22 cellular contexts compared by ENCODE assay signal in the genomic region with DNA sequence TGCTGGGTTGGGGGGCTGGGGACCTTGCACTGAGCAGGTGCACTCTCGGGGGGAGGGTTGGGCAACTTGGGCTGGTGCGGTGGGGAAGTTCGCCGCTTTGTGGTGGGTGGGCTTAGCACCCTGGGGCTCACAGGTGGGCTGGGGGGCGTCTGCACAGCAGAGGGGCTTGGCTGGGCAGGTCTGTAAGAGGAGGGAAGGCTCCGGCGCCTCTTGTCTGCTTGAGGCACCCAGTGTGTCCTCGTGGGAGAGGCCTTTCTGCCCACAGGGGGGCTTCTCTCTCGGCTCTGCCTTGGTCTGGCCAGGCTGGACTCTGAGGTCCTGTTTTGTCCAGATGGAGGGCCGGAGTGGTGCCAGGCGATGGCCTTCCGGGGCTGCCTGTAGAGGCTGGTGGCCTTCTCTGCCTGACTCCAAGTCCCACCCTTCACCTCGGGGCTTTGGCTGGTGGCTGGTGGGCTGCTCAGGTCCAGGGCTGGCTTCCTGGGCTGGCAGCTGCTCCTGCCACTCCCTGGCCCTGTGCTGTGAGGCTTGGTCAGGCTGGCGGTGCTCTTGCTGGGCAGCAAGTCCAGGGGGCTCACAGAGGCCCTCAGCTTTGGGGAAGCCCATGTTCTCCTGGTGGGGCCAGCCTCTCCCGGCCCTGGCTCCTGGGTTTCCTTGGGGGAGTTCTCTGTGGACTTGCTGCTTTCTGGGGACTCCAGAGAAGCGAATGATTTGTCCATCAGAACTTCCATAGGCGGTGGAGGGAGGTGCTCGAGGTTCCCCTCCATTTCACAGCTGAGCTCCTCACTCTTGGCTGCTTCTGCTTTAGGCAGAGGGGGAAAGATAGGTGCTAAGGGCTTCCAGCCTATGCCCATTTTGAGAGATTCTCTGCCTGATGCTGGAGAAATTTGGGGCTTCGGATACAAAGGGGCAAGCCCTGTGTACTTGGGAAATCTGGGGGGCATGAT. TPM values are rescaled to one million over a fixed set of nuclear protein-coding genes. Genes with fewer than 3 reads are reported as not detected.
DNase-seq lines count a peak whose midpoint lies in the region; ATAC-seq and TF ChIP-seq lines count a peak whose summit lies in the region.
"Had no signal": no experiment of that assay in that cellular context is flagged by ENCODE, and none has a peak within 500 bp of the region (broad histone marks: within the 10 kb centered on the region; RNA-seq: fewer than 3 reads in every experiment).

No MANE protein-coding gene starts in this region.

- H3K9ac ChIP-seq in endodermal cell (ENCODE audit: extremely low read depth, low read length, poor library complexity, severe bottlenecking): no peak overlapping the region
- H3K9ac ChIP-seq: BLaER1 had no signal

- no peak overlapping the region for H3K4me3 ChIP-seq in endodermal cell (ENCODE audit: low read length)
- H3K4me3 ChIP-seq: A549, BLaER1, GM12878 had no signal

- H3K36me3 Mint-ChIP-seq in activated CD8-positive, alpha-beta memory T cell treated with anti-CD3 and anti-CD28 coated beads, Interleukin-2, amount 10 ng/mL, durations not matched to agents 7 days and 5 days: no peaks in the 10 kb centered on the region
- no peaks in the 10 kb centered on the region for H3K36me3 Mint-ChIP-seq in endodermal cell (ENCODE audit: low read depth)
- H3K36me3 Mint-ChIP-seq in nephron (ENCODE audit: low read depth): no peaks in the 10 kb centered on the region
- H3K36me3 Mint-ChIP-seq in osteocyte (ENCODE audit: unreplicated experiment): no peaks in the 10 kb centered on the region
- H3K36me3 Mint-ChIP-seq: CD14-positive monocyte; CD4-positive, alpha-beta memory T cell had no signal

- no peak overlapping the region for H3K4me3 Mint-ChIP-seq in activated CD8-positive, alpha-beta memory T cell treated with anti-CD3 and anti-CD28 coated beads, Interleukin-2, amount 10 ng/mL, durations not matched to agents 7 days and 5 days
- H3K4me3 Mint-ChIP-seq in endodermal cell (no peak overlapping the region), nephron (no peak overlapping the region), osteocyte (ENCODE audit: unreplicated experiment) (no peak overlapping the region)
- H3K4me3 Mint-ChIP-seq: CD14-positive monocyte; CD4-positive, alpha-beta memory T cell had no signal

- peak; percentile 32 for DNase-seq in activated CD8-positive, alpha-beta memory T cell treated with anti-CD3 and anti-CD28 coated beads, Interleukin-2, amount 10 ng/mL, durations not matched to agents 7 days and 5 days
- DNase-seq in activated CD8-positive, alpha-beta memory T cell treated with anti-CD3 and anti-CD28 coated beads, Interleukin-2, amount 50 U/mL, for 48 hours: no peak
- no peak for DNase-seq in endodermal cell
- DNase-seq in osteocyte (ENCODE audit: extremely low spot score, unreplicated experiment): peak; percentile 70
- DNase-seq in dermis blood vessel endothelial cell: no peak
- no peak for DNase-seq in DMS79 treated with DMSO at 0.1 percent for 48 hours (lab: John Stamatoyannopoulos, UW)
- DNase-seq in hippocampal formation (lab: John Stamatoyannopoulos, UW): no peak
- DNase-seq: AML-193; Calu3; CD4-positive, alpha-beta memory T cell; DND-41; EL; GOT3; HCEC 1CT had no signal

- H3K27ac ChIP-seq in endodermal cell (ENCODE audit: low read depth, low read length): no peak overlapping the region
- H3K27ac ChIP-seq: 22Rv1, A549, BLaER1 had no signal

- no peaks in the 10 kb centered on the region for H3K36me3 ChIP-seq in endodermal cell (ENCODE audit: control insufficient read depth, insufficient read depth, low read length)
- H3K36me3 ChIP-seq: BLaER1 had no signal

- peaks cover 10% of the 10 kb centered on the region for H3K4me1 ChIP-seq in endodermal cell (ENCODE audit: control insufficient read depth, insufficient read depth, low read length)
- H3K4me1 ChIP-seq: A549 had no signal

- H3K27me3 Mint-ChIP-seq in activated CD8-positive, alpha-beta memory T cell treated with anti-CD3 and anti-CD28 coated beads, Interleukin-2, amount 10 ng/mL, durations not matched to agents 7 days and 5 days: no peaks in the 10 kb centered on the region
- H3K27me3 Mint-ChIP-seq in endodermal cell (ENCODE audit: insufficient read depth) (peaks cover 12% of the 10 kb centered on the region), nephron (ENCODE audit: low read depth) (peaks cover 9% of the 10 kb centered on the region), osteocyte (ENCODE audit: unreplicated experiment) (peaks cover 6% of the 10 kb centered on the region)
- H3K27me3 Mint-ChIP-seq: CD4-positive, alpha-beta memory T cell had no signal

- no peaks in the 10 kb centered on the region for H3K4me1 Mint-ChIP-seq in activated CD8-positive, alpha-beta memory T cell treated with anti-CD3 and anti-CD28 coated beads, Interleukin-2, amount 10 ng/mL, durations not matched to agents 7 days and 5 days
- H3K4me1 Mint-ChIP-seq in endodermal cell: peaks cover 19% of the 10 kb centered on the region
- peaks cover 54% of the 10 kb centered on the region for H3K4me1 Mint-ChIP-seq in nephron
- H3K4me1 Mint-ChIP-seq in osteocyte (ENCODE audit: unreplicated experiment): no peaks in the 10 kb centered on the region
- H3K4me1 Mint-ChIP-seq: CD4-positive, alpha-beta memory T cell had no signal

- H3K27ac Mint-ChIP-seq in activated CD8-positive, alpha-beta memory T cell treated with anti-CD3 and anti-CD28 coated beads, Interleukin-2, amount 10 ng/mL, durations not matched to agents 7 days and 5 days: no peak overlapping the region
- H3K27ac Mint-ChIP-seq in endodermal cell: peak overlapping the region; percentile 31
- H3K27ac Mint-ChIP-seq in nephron: peak overlapping the region in 2 of 3 experiments; percentile 85 to 92
- no peak overlapping the region for H3K27ac Mint-ChIP-seq in osteocyte (ENCODE audit: unreplicated experiment)
- H3K27ac Mint-ChIP-seq: CD14-positive monocyte; CD4-positive, alpha-beta memory T cell had no signal

- no peaks in the 10 kb centered on the region for H3K9me3 Mint-ChIP-seq in activated CD8-positive, alpha-beta memory T cell treated with anti-CD3 and anti-CD28 coated beads, Interleukin-2, amount 10 ng/mL, durations not matched to agents 7 days and 5 days (ENCODE audit: low read depth)
- H3K9me3 Mint-ChIP-seq in endodermal cell (no peaks in the 10 kb centered on the region), nephron (no peaks in the 10 kb centered on the region), osteocyte (ENCODE audit: unreplicated experiment) (no peaks in the 10 kb centered on the region)
- H3K9me3 Mint-ChIP-seq: CD14-positive monocyte; CD4-positive, alpha-beta memory T cell had no signal

- no peak for ATAC-seq in activated CD8-positive, alpha-beta memory T cell treated with anti-CD3 and anti-CD28 coated beads, Interleukin-2, amount 10 ng/mL, durations not matched to agents 7 days and 5 days
- ATAC-seq: A549, GM12878 had no signal

- no peaks in the 10 kb centered on the region for H3K9me3 ChIP-seq in endodermal cell (ENCODE audit: control insufficient read depth, low read length)
- H3K9me3 ChIP-seq: A549, BLaER1 had no signal

- 93 to 100% methylated on average over 6 to 19 of the region's 19 CpGs for WGBS in endodermal cell (ENCODE audit: insufficient coverage in 1 of 2, insufficient read length in 1 of 2), 2 experiments

- no peaks in the 10 kb centered on the region for H3K27me3 ChIP-seq in endodermal cell (ENCODE audit: control insufficient read depth, insufficient read depth, low read length, poor library complexity, severe bottlenecking)
- H3K27me3 ChIP-seq: BLaER1 had no signal

- CTCF ChIA-PET in activated CD8-positive, alpha-beta memory T cell treated with anti-CD3 and anti-CD28 coated beads, Interleukin-2, amount 10 ng/mL, durations not matched to agents 7 days and 5 days (lab: Charles Lee): interaction anchor here (0.7 kb wide), 1 partner anchor 116 kb away, joined by 3 read pairs; no protein-coding TSS in a partner anchor

- TF ChIP-seq CTCF in endodermal cell (conservative IDR thresholded peaks at IDR 0.05) (no peak), nephron (IDR thresholded peaks at IDR 0.05; ENCODE audit: unreplicated experiment in 3 of 3) (no peak), osteocyte (IDR thresholded peaks at IDR 0.05) (no peak)

RNA-seq across cellular contexts. Expression of gene PCARE, which starts 3.0 kb away (rescaled TPM):
- total RNA-seq in activated CD8-positive, alpha-beta memory T cell treated with anti-CD3 and anti-CD28 coated beads, Interleukin-2, amount 10 ng/mL, durations not matched to agents 7 days and 5 days: not detected
- total RNA-seq in endodermal cell (under 1 TPM in 1 of 2 donors, not detected in 1; 0.09 TPM), osteocyte (not detected in 2 replicates), dermis blood vessel endothelial cell (under 0.01 TPM in 1 of 2 replicates, not detected in the other)
- polyA plus RNA-seq in endodermal cell (2013, experiment 1 of 2): 0.04 TPM
- polyA plus RNA-seq in endodermal cell (2013, experiment 2 of 2): 0.08 TPM
- total RNA-seq: Calu3; CD4-positive, alpha-beta memory T cell; G401; HT-29 had no signal
- polyA plus RNA-seq: A549; CD14-positive monocyte; CD4-positive, alpha-beta memory T cell had no signal

RNA-seq across cellular contexts. Expression of gene CLIP4, which starts 43.9 kb away (rescaled TPM):
- 10 to 100 TPM; 27.6 to 36.7 TPM for total RNA-seq in activated CD8-positive, alpha-beta memory T cell treated with anti-CD3 and anti-CD28 coated beads, Interleukin-2, amount 10 ng/mL, durations not matched to agents 7 days and 5 days
- 10 to 100 TPM in 1 of 2 donors, 1 to 10 TPM in 1; 8.0 to 10.9 TPM for total RNA-seq in endodermal cell
- 3.6 TPM for polyA plus RNA-seq in endodermal cell (2013, experiment 1 of 2)
- polyA plus RNA-seq in endodermal cell (2013, experiment 2 of 2): 3.8 TPM
- total RNA-seq in osteocyte: 22.1 and 24.6 TPM in 2 replicates
- 9.5 and 12.3 TPM in 2 replicates for total RNA-seq in dermis blood vessel endothelial cell

Comparison
In these comparisons a context has a peak if more than half of its experiments do, and no peak if none do; other contexts are left out.
1. DNase-seq: peak in activated CD8-positive, alpha-beta memory T cell treated with anti-CD3 and anti-CD28 coated beads, Interleukin-2, amount 10 ng/mL, durations not matched to agents 7 days and 5 days (single experiment) and osteocyte (single experiment); none in activated CD8-positive, alpha-beta memory T cell treated with anti-CD3 and anti-CD28 coated beads, Interleukin-2, amount 50 U/mL, for 48 hours (single experiment), endodermal cell (single experiment), dermis blood vessel endothelial cell (single experiment), DMS79 treated with DMSO at 0.1 percent for 48 hours (single experiment) and hippocampal formation (0 of 2).
2. H3K27ac Mint-ChIP-seq: peak in endodermal cell (single experiment) and nephron (2 of 3); none in activated CD8-positive, alpha-beta memory T cell treated with anti-CD3 and anti-CD28 coated beads, Interleukin-2, amount 10 ng/mL, durations not matched to agents 7 days and 5 days (single experiment) and osteocyte (single experiment).